In genomic region chr10:69237528-69238159, GRCh38 we compare ENCODE assay signal across 8 cellular contexts. TPM values are rescaled to one million over a fixed set of nuclear protein-coding genes. Genes with fewer than 3 reads are reported as not detected.
DNase-seq lines count a peak whose midpoint lies in the region; ATAC-seq lines count a peak whose summit lies in the region.

No MANE protein-coding gene starts in this region.

- H3K27me3 ChIP-seq in CD4-positive, CD25-positive, alpha-beta regulatory T cell (ENCODE audit: control insufficient read depth, insufficient read depth, low read length) = no peaks in the 10 kb centered on the region

- H3K27ac ChIP-seq in CD4-positive, CD25-positive, alpha-beta regulatory T cell (ENCODE audit: insufficient read depth, low read length, poor library complexity, severe bottlenecking) = no peak overlapping the region

- no peaks in the 10 kb centered on the region for H3K9me3 ChIP-seq in CD4-positive, CD25-positive, alpha-beta regulatory T cell (ENCODE audit: control insufficient read depth in 2 of 2, low read length in 2 of 2)

- POLR2A ChIA-PET in activated CD8-positive, alpha-beta T cell treated with anti-CD3 and anti-CD28 coated beads, Interleukin-2, amount 10 ng/mL, durations not matched to agents 7 days and 5 days (lab: Charles Lee) = interaction anchor here (1.0 to 1.6 kb wide), 3 partner anchors 18 to 169 kb away, joined by 3 read pairs; no protein-coding TSS in a partner anchor

- no peak overlapping the region for H3K4me3 ChIP-seq in CD4-positive, CD25-positive, alpha-beta regulatory T cell (ENCODE audit: low read depth, low read length)

- peak; percentile 71 to 80 (median 80) for DNase-seq in CD4-positive, CD25-positive, alpha-beta regulatory T cell
- DNase-seq in NCI-H82 (lab: John Stamatoyannopoulos, UW) (peak; percentile 88), memory B cell (ENCODE audit: low spot score in 2 of 2) (peak; percentile 86 to 87)
- peak; percentile 91 for DNase-seq in activated CD8-positive, alpha-beta T cell treated with anti-CD3 and anti-CD28 coated beads, Interleukin-2, amount 10 ng/mL, durations not matched to agents 7 days and 5 days
- peak; percentile 82 for DNase-seq in effector CD4-positive, alpha-beta T cell
- DNase-seq in stimulated activated CD8-positive, alpha-beta memory T cell treated with anti-CD3 and anti-CD28 coated beads, Interleukin-15, amount 100 ng/mL, for 48 hours (ENCODE audit: low read depth in 2 of 2) = peak; percentile 66 to 72

- H3K27me3 Mint-ChIP-seq in CD4-positive, CD25-positive, alpha-beta regulatory T cell = peaks cover 6% of the 10 kb centered on the region
- H3K27me3 Mint-ChIP-seq in activated CD8-positive, alpha-beta T cell treated with anti-CD3 and anti-CD28 coated beads, Interleukin-2, amount 10 ng/mL, durations not matched to agents 7 days and 5 days (ENCODE audit: low read depth) = no peaks in the 10 kb centered on the region
- H3K27me3 Mint-ChIP-seq in memory B cell = no peaks in the 10 kb centered on the region

- H3K4me1 ChIP-seq in CD4-positive, CD25-positive, alpha-beta regulatory T cell (ENCODE audit: control insufficient read depth, insufficient read depth, low read length, poor library complexity, severe bottlenecking) = peaks cover 21% of the 10 kb centered on the region

- ATAC-seq in CD4-positive, CD25-positive, alpha-beta regulatory T cell (ENCODE audit: low read depth in 2 of 2) = peak; percentile 83 to 92
- ATAC-seq in GM19324 (IDR thresholded peaks at IDR 0.05; ENCODE audit: low FRiP score, unreplicated experiment) (peak; percentile 70), HG03521 (IDR thresholded peaks at IDR 0.05; ENCODE audit: unreplicated experiment) (peak; percentile 93), memory B cell (ENCODE audit: low read depth) (peak; percentile 100)
- ATAC-seq in activated CD8-positive, alpha-beta T cell treated with anti-CD3 and anti-CD28 coated beads, Interleukin-2, amount 10 ng/mL, durations not matched to agents 7 days and 5 days = peak; percentile 98

- peaks cover 7 to 27% (median 15%) of the 10 kb centered on the region in 4 donors for H3K4me1 Mint-ChIP-seq in CD4-positive, CD25-positive, alpha-beta regulatory T cell
- peaks cover 42% of the 10 kb centered on the region for H3K4me1 Mint-ChIP-seq in activated CD8-positive, alpha-beta T cell treated with anti-CD3 and anti-CD28 coated beads, Interleukin-2, amount 10 ng/mL, durations not matched to agents 7 days and 5 days (ENCODE audit: low read depth)
- peaks cover 3% of the 10 kb centered on the region for H3K4me1 Mint-ChIP-seq in memory B cell

- CTCF ChIA-PET in activated CD8-positive, alpha-beta T cell treated with anti-CD3 and anti-CD28 coated beads, Interleukin-2, amount 10 ng/mL, durations not matched to agents 7 days and 5 days (lab: Charles Lee) = interaction anchor here (0.7 to 9.8 kb wide), 11 partner anchors 10 to 400 kb away, joined by 3 to 173 read pairs (median 5); no protein-coding TSS in a partner anchor

- H3K4me3 Mint-ChIP-seq in CD4-positive, CD25-positive, alpha-beta regulatory T cell = peak overlapping the region in 1 of 4 donors; percentile 7
- H3K4me3 Mint-ChIP-seq in activated CD8-positive, alpha-beta T cell treated with anti-CD3 and anti-CD28 coated beads, Interleukin-2, amount 10 ng/mL, durations not matched to agents 7 days and 5 days = no peak overlapping the region
- H3K4me3 Mint-ChIP-seq in memory B cell = no peak overlapping the region

- peaks cover 6% of the 10 kb centered on the region for H3K36me3 Mint-ChIP-seq in CD4-positive, CD25-positive, alpha-beta regulatory T cell
- no peaks in the 10 kb centered on the region for H3K36me3 Mint-ChIP-seq in activated CD8-positive, alpha-beta T cell treated with anti-CD3 and anti-CD28 coated beads, Interleukin-2, amount 10 ng/mL, durations not matched to agents 7 days and 5 days (ENCODE audit: low read depth)
- no peaks in the 10 kb centered on the region for H3K36me3 Mint-ChIP-seq in memory B cell

- no peak overlapping the region for H3K27ac Mint-ChIP-seq in CD4-positive, CD25-positive, alpha-beta regulatory T cell
- no peak overlapping the region for H3K27ac Mint-ChIP-seq in activated CD8-positive, alpha-beta T cell treated with anti-CD3 and anti-CD28 coated beads, Interleukin-2, amount 10 ng/mL, durations not matched to agents 7 days and 5 days
- H3K27ac Mint-ChIP-seq in memory B cell = no peak overlapping the region

- H3K9me3 Mint-ChIP-seq in CD4-positive, CD25-positive, alpha-beta regulatory T cell = no peaks in the 10 kb centered on the region
- no peaks in the 10 kb centered on the region for H3K9me3 Mint-ChIP-seq in activated CD8-positive, alpha-beta T cell treated with anti-CD3 and anti-CD28 coated beads, Interleukin-2, amount 10 ng/mL, durations not matched to agents 7 days and 5 days (ENCODE audit: insufficient read depth)
- no peaks in the 10 kb centered on the region for H3K9me3 Mint-ChIP-seq in memory B cell

- H3K36me3 ChIP-seq in CD4-positive, CD25-positive, alpha-beta regulatory T cell (ENCODE audit: control insufficient read depth, insufficient read depth, low read length) = no peaks in the 10 kb centered on the region

RNA-seq across cellular contexts. Expression of gene HKDC1, which starts 17.5 kb away (rescaled TPM):
- 11.1 TPM for total RNA-seq in CD4-positive, CD25-positive, alpha-beta regulatory T cell
- polyA plus RNA-seq in CD4-positive, CD25-positive, alpha-beta regulatory T cell = 1 to 10 TPM; 2.2 to 6.2 (median 4.4) TPM
- total RNA-seq in activated CD8-positive, alpha-beta T cell treated with anti-CD3 and anti-CD28 coated beads, Interleukin-2, amount 10 ng/mL, durations not matched to agents 7 days and 5 days = 1 to 10 TPM; 1.4 to 1.8 TPM

RNA-seq across cellular contexts. Expression of gene HK1, which starts 40.7 kb away (rescaled TPM):
- 86.4 TPM for total RNA-seq in CD4-positive, CD25-positive, alpha-beta regulatory T cell
- 100 to 1,000 TPM in 3 of 4 donors, 10 to 100 TPM in 1; 95.6 to 115 (median 106) TPM for polyA plus RNA-seq in CD4-positive, CD25-positive, alpha-beta regulatory T cell
- 100 to 1,000 TPM; 153 to 154 TPM for total RNA-seq in activated CD8-positive, alpha-beta T cell treated with anti-CD3 and anti-CD28 coated beads, Interleukin-2, amount 10 ng/mL, durations not matched to agents 7 days and 5 days

RNA-seq across cellular contexts. Expression of gene SUPV3L1, which starts 57.6 kb away (rescaled TPM):
- total RNA-seq in CD4-positive, CD25-positive, alpha-beta regulatory T cell = 51.1 TPM
- polyA plus RNA-seq in CD4-positive, CD25-positive, alpha-beta regulatory T cell = 10 to 100 TPM in 3 of 4 donors, 1 to 10 TPM in 1; 9.8 to 27.2 (median 14.9) TPM
- 10 to 100 TPM; 35.5 to 36.8 TPM for total RNA-seq in activated CD8-positive, alpha-beta T cell treated with anti-CD3 and anti-CD28 coated beads, Interleukin-2, amount 10 ng/mL, durations not matched to agents 7 days and 5 days
